In genomic region chr5:125052601-125053000, GRCh38 we compare ENCODE assay signal across 16 cellular contexts.
DNase-seq lines count a peak whose midpoint lies in the region; ATAC-seq and TF ChIP-seq lines count a peak whose summit lies in the region.
"Had no signal": no experiment of that assay in that cellular context is flagged by ENCODE, and none has a peak within 500 bp of the region (broad histone marks: within the 10 kb centered on the region; RNA-seq: fewer than 3 reads in every experiment).

No MANE protein-coding gene starts in this region.

- ATAC-seq in GM23338, result peak; percentile 39

- no peak overlapping the region for H4K8ac ChIP-seq in H9 (replicated peaks; ENCODE audit: insufficient read length, low read depth, low read length)

- H3K36me3 ChIP-seq in GM23338 (ENCODE audit: insufficient read depth) (no peaks in the 10 kb centered on the region), iPS-20b (ENCODE audit: insufficient read depth, low read depth, low read length) (no peaks in the 10 kb centered on the region), neural progenitor cell (no peaks in the 10 kb centered on the region)
- H3K36me3 ChIP-seq in CD8-positive, alpha-beta memory T cell (ENCODE audit: insufficient read depth, low read length), result no peaks in the 10 kb centered on the region
- H3K36me3 ChIP-seq: BE2C had no signal

- H3K4me2 ChIP-seq in GM23338 (peak overlapping the region; percentile 26; the same call in 1 of the 2 replicates), H9 (ENCODE audit: insufficient read depth, insufficient read length, low read length) (no peak overlapping the region), neural progenitor cell (no peak overlapping the region)

- peaks cover 3% of the 10 kb centered on the region; the same call in 1 of the 3 replicates for H3K36me3 Mint-ChIP-seq in GM23338 (ENCODE audit: low read depth)
- H3K36me3 Mint-ChIP-seq in H9 (ENCODE audit: insufficient read depth in 1 of 3, low read depth in 3 of 3), result no peaks in the 10 kb centered on the region
- peaks cover 6% of the 10 kb centered on the region for H3K36me3 Mint-ChIP-seq in neural progenitor cell
- no peaks in the 10 kb centered on the region for H3K36me3 Mint-ChIP-seq in CD8-positive, alpha-beta memory T cell
- H3K36me3 Mint-ChIP-seq: CD4-positive, CD25-positive, alpha-beta regulatory T cell had no signal

- no CpG with 5 or more reads among the region's 7 CpGs for WGBS in H9 (ENCODE audit: extremely low coverage, insufficient read length, low lambda C conversion rate)

- H3K4me1 ChIP-seq in GM23338 (ENCODE audit: insufficient read depth), result peaks cover 51% of the 10 kb centered on the region
- peaks cover 11% of the 10 kb centered on the region for H3K4me1 ChIP-seq in H9 (ENCODE audit: insufficient read depth, low read length)
- H3K4me1 ChIP-seq in iPS-20b (ENCODE audit: insufficient read depth, low read length), result peaks cover 36% of the 10 kb centered on the region
- H3K4me1 ChIP-seq in neural progenitor cell, result peaks cover 19% of the 10 kb centered on the region
- no peaks in the 10 kb centered on the region for H3K4me1 ChIP-seq in CD8-positive, alpha-beta memory T cell (ENCODE audit: insufficient read depth, low read length)
- H3K4me1 ChIP-seq: BE2C had no signal

- H3K9me2 ChIP-seq in GM23338 (ENCODE audit: insufficient read depth), result no peaks in the 10 kb centered on the region

- H3K4me3 Mint-ChIP-seq in GM23338 (no peak overlapping the region), H9 (no peak overlapping the region), neural progenitor cell (no peak overlapping the region)
- no peak overlapping the region for H3K4me3 Mint-ChIP-seq in CD8-positive, alpha-beta memory T cell
- H3K4me3 Mint-ChIP-seq: CD4-positive, CD25-positive, alpha-beta regulatory T cell had no signal

- no peak overlapping the region for H3K4ac ChIP-seq in H9 (ENCODE audit: low read depth, low read length)

- H4K91ac ChIP-seq in H9 (ENCODE audit: insufficient read length, low read depth, low read length), result no peak overlapping the region

- H3K27me3 Mint-ChIP-seq in GM23338 (ENCODE audit: insufficient read depth, low read depth, poor library complexity) (no peaks in the 10 kb centered on the region), H9 (ENCODE audit: low read depth) (no peaks in the 10 kb centered on the region), neural progenitor cell (ENCODE audit: insufficient read depth, low read depth) (no peaks in the 10 kb centered on the region)
- H3K27me3 Mint-ChIP-seq in CD8-positive, alpha-beta memory T cell, result no peaks in the 10 kb centered on the region
- H3K27me3 Mint-ChIP-seq: CD4-positive, CD25-positive, alpha-beta regulatory T cell had no signal

- H3K23me2 ChIP-seq in H9 (ENCODE audit: insufficient read length, low read depth, low read length, poor library complexity, severe bottlenecking), result no peaks in the 10 kb centered on the region

- no peak overlapping the region for H2BK120ac ChIP-seq in H9 (ENCODE audit: low read depth, low read length, poor library complexity, severe bottlenecking)

- H2BK5ac ChIP-seq in H9 (ENCODE audit: insufficient read length, low read length), result no peak overlapping the region

- POLR2A ChIA-PET in CD8-positive, alpha-beta memory T cell (lab: Charles Lee), result no interaction called here

- no peak overlapping the region for H3K9ac ChIP-seq in H9 (ENCODE audit: extremely low read depth, insufficient read length, low read length)
- peak overlapping the region; percentile 40; the same call in 1 of the 2 replicates for H3K9ac ChIP-seq in iPS-20b (ENCODE audit: low read depth, low read length)
- no peak overlapping the region for H3K9ac ChIP-seq in neural progenitor cell
- H3K9ac ChIP-seq: GM23248 had no signal

- H3K4me3 ChIP-seq in GM23338 (no peak overlapping the region), iPS-20b (ENCODE audit: low read length) (no peak overlapping the region), neural progenitor cell (no peak overlapping the region)
- H3K4me3 ChIP-seq in CD8-positive, alpha-beta memory T cell (ENCODE audit: low read length), result no peak overlapping the region
- H3K4me3 ChIP-seq: GM23248 had no signal

- TF ChIP-seq CTCF in GM23338 (conservative IDR thresholded peaks at IDR 0.05; ENCODE audit: low read depth in 2 of 2) (no peak), H9 (conservative IDR thresholded peaks at IDR 0.05) (no peak), neural progenitor cell (IDR thresholded peaks at IDR 0.05) (no peak)

- no peaks in the 10 kb centered on the region; the same call in 2 of the 3 replicates for H3K9me3 Mint-ChIP-seq in GM23338
- H3K9me3 Mint-ChIP-seq in H9, result no peaks in the 10 kb centered on the region
- H3K9me3 Mint-ChIP-seq in neural progenitor cell, result peaks cover 21% of the 10 kb centered on the region
- peaks cover 0 to 9% (median 2%) of the 10 kb centered on the region in 5 donors for H3K9me3 Mint-ChIP-seq in CD8-positive, alpha-beta memory T cell

- H2BK20ac ChIP-seq in H9 (ENCODE audit: low read depth, low read length, poor library complexity, severe bottlenecking), result no peak overlapping the region

- no peak overlapping the region for H3K23ac ChIP-seq in H9 (ENCODE audit: insufficient read length, low read depth, low read length)

- H3K27ac Mint-ChIP-seq in GM23338, result peak overlapping the region; percentile 20
- H3K27ac Mint-ChIP-seq in H9, result peak overlapping the region in 2 of 3 experiments; percentile 32 to 81; a peak in 4 of 7 replicates
- peak overlapping the region; percentile 67 for H3K27ac Mint-ChIP-seq in neural progenitor cell
- no peak overlapping the region for H3K27ac Mint-ChIP-seq in CD8-positive, alpha-beta memory T cell
- H3K27ac Mint-ChIP-seq: CD4-positive, CD25-positive, alpha-beta regulatory T cell had no signal

- DNase-seq in GM23338 (ENCODE audit: low spot score), result peak; percentile 19
- no peak for DNase-seq in H9
- DNase-seq in neural progenitor cell (ENCODE audit: low spot score), result no peak
- no peak for DNase-seq in CD8-positive, alpha-beta memory T cell
- no peak for DNase-seq in NCI-H69 (lab: John Stamatoyannopoulos, UW)
- DNase-seq: ACHN; BE2C; C1 segment of cervical spinal cord; CD4-positive, CD25-positive, alpha-beta regulatory T cell; DMS153; DMS79; GDM1; GM23248; H7; IMR-90 had no signal

- no peak overlapping the region for H2BK15ac ChIP-seq in H9 (ENCODE audit: low read depth, low read length)

- CTCF ChIA-PET in CD8-positive, alpha-beta memory T cell (lab: Charles Lee), result no interaction called here

- H2AFZ ChIP-seq in GM23338 (no peak overlapping the region), H9 (ENCODE audit: low read length) (no peak overlapping the region), neural progenitor cell (replicated peaks) (peak overlapping the region; percentile 30)
- H2AFZ ChIP-seq: GM23248 had no signal

- H3K4me1 Mint-ChIP-seq in GM23338 (peaks cover 44% of the 10 kb centered on the region), H9 (peaks cover 45 to 50% of the 10 kb centered on the region in 2 experiments), neural progenitor cell (peaks cover 41% of the 10 kb centered on the region)
- H3K4me1 Mint-ChIP-seq in CD8-positive, alpha-beta memory T cell, result no peaks in the 10 kb centered on the region
- H3K4me1 Mint-ChIP-seq: CD4-positive, CD25-positive, alpha-beta regulatory T cell had no signal

- H3K27ac ChIP-seq in GM23338 (ENCODE audit: low read depth) (peak overlapping the region; percentile 51; the same call in 1 of the 2 replicates), H9 (ENCODE audit: insufficient read length, low read depth, low read length) (no peak overlapping the region), iPS-20b (ENCODE audit: low read length) (no peak overlapping the region), neural progenitor cell (no peak overlapping the region)
- H3K27ac ChIP-seq in CD8-positive, alpha-beta memory T cell (ENCODE audit: low read depth, low read length), result no peak overlapping the region
- H3K27ac ChIP-seq: GM23248 had no signal

- H3F3A ChIP-seq in GM23338 (replicated peaks; ENCODE audit: low read depth) (peaks cover 12% of the 10 kb centered on the region), neural progenitor cell (ENCODE audit: low read depth) (peaks cover 14% of the 10 kb centered on the region)

- H4K20me1 ChIP-seq in GM23338 (replicated peaks; ENCODE audit: insufficient read depth) (no peaks in the 10 kb centered on the region), H9 (ENCODE audit: control insufficient read depth, insufficient read depth, insufficient read length) (no peaks in the 10 kb centered on the region), neural progenitor cell (ENCODE audit: low read depth) (no peaks in the 10 kb centered on the region)

- H3K79me2 ChIP-seq in GM23338 (replicated peaks; ENCODE audit: insufficient read depth) (no peaks in the 10 kb centered on the region), H9 (ENCODE audit: insufficient read depth, low read length) (no peaks in the 10 kb centered on the region), neural progenitor cell (ENCODE audit: low read depth) (no peaks in the 10 kb centered on the region)

- H3K27me3 ChIP-seq in GM23338 (ENCODE audit: insufficient read depth) (no peaks in the 10 kb centered on the region), H9 (ENCODE audit: insufficient read depth, low read length) (no peaks in the 10 kb centered on the region), iPS-20b (ENCODE audit: insufficient read depth, low read length) (no peaks in the 10 kb centered on the region), neural progenitor cell (no peaks in the 10 kb centered on the region)
- no peaks in the 10 kb centered on the region for H3K27me3 ChIP-seq in CD8-positive, alpha-beta memory T cell (ENCODE audit: insufficient read depth, low read length, poor library complexity, severe bottlenecking)
- H3K27me3 ChIP-seq: BE2C had no signal

- H2BK12ac ChIP-seq in H9 (ENCODE audit: insufficient read length, low read depth, low read length), result no peak overlapping the region

- no peak overlapping the region for H2AK5ac ChIP-seq in H9 (ENCODE audit: insufficient read length, low read length)

- H3K9me3 ChIP-seq in H9 (ENCODE audit: control insufficient read depth, low read depth, low read length) (no peaks in the 10 kb centered on the region), iPS-20b (ENCODE audit: insufficient read depth, low read depth, low read length) (no peaks in the 10 kb centered on the region), neural progenitor cell (ENCODE audit: low read depth) (no peaks in the 10 kb centered on the region)
- H3K9me3 ChIP-seq in CD8-positive, alpha-beta memory T cell (ENCODE audit: low read length), result no peaks in the 10 kb centered on the region
- H3K9me3 ChIP-seq: BE2C had no signal

- H4K5ac ChIP-seq in H9 (ENCODE audit: insufficient read length, low read depth, low read length), result no peak overlapping the region

- H3K56ac ChIP-seq in H9 (ENCODE audit: insufficient read length, low read depth, low read length), result no peak overlapping the region

- H3K14ac ChIP-seq in H9 (ENCODE audit: insufficient read depth, low read length), result no peak overlapping the region

- no peak overlapping the region for H3K18ac ChIP-seq in H9 (ENCODE audit: insufficient read length, low read depth, low read length)

- no peaks in the 10 kb centered on the region for H3K79me1 ChIP-seq in H9 (ENCODE audit: insufficient read depth, low read depth, low read length, poor library complexity, severe bottlenecking)

- no peak overlapping the region for H3T11ph ChIP-seq in H9 (ENCODE audit: low read length)

TF ChIP-seq in GM23338, 12 proteins besides CTCF, POLR2A, EP300 and RAD21 (continues in another document):
- no peak for TF ChIP-seq CREB1 (CRISPR knock-in tag; IDR thresholded peaks at IDR 0.05; ENCODE audit: low read depth)

Comparison
In these comparisons a context has a peak if more than half of its experiments do, and no peak if none do; other contexts are left out.
1. H3K27ac Mint-ChIP-seq: peak in GM23338 (single experiment), H9 (2 of 3) and neural progenitor cell (single experiment); none in CD8-positive, alpha-beta memory T cell (0 of 8).